Comparison of ENCODE assay signal across 27 cellular contexts in the genomic region with DNA sequence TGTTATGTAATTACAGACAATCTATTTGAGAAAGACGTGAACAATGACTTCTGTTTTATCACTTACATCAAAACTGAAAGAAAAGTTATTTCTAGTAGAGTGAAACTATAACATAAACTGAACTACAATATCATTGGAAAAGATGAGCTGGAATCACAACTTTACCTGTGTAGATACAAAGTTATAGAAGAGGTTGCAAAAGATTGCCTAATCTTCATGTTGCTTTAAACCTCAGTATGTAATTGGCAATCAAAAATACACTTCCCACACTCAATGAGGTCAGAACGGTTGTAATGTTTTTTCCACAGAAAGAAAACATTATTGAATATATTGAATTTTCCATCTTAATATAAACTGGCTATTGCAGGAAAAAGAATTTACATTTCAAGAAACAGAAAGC.
"Had no signal": no experiment of that assay in that cellular context is flagged by ENCODE, and none has a peak within 500 bp of the region (broad histone marks: within the 10 kb centered on the region; RNA-seq: fewer than 3 reads in every experiment).

No MANE protein-coding gene starts in this region.

- H3K36me3 ChIP-seq: brain microvascular endothelial cell, pancreas, prostate gland had no signal

- H3K27ac Mint-ChIP-seq: activated CD8-positive, alpha-beta T cell treated with anti-CD3 and anti-CD28 coated beads for 36 hours; activated naive CD8-positive, alpha-beta T cell treated with anti-CD3 and anti-CD28 coated beads, Interleukin-2, amount 10 ng/mL, durations not matched to agents 7 days and 5 days; naive B cell; stimulated activated memory B cell treated with anti-CD40 and anti-IgM and Interleukin-4, amounts not matched to agents 10 μg/mL and 1 μg/mL and 100 μg/mL, for 72 hours; T-helper 1 cell treated with Interleukin-12 subunit alpha and Interleukin-12 subunit beta and Interleukin-4 antibody, amounts not matched to agents 30 μg/mL and 1 μg/mL, for 36 hours had no signal

- H3K4me3 Mint-ChIP-seq: activated CD8-positive, alpha-beta T cell treated with anti-CD3 and anti-CD28 coated beads for 36 hours; activated naive CD8-positive, alpha-beta T cell treated with anti-CD3 and anti-CD28 coated beads, Interleukin-2, amount 10 ng/mL, durations not matched to agents 7 days and 5 days; naive B cell; neural crest cell; stimulated activated memory B cell treated with anti-CD40 and anti-IgM and Interleukin-4, amounts not matched to agents 10 μg/mL and 1 μg/mL and 100 μg/mL, for 72 hours; T-helper 1 cell treated with Interleukin-12 subunit alpha and Interleukin-12 subunit beta and Interleukin-4 antibody, amounts not matched to agents 30 μg/mL and 1 μg/mL, for 36 hours had no signal

- H3K9me3 ChIP-seq: pancreas, prostate gland, tibial nerve had no signal

- DNase-seq: activated CD4-positive, alpha-beta T cell treated with anti-CD3 and anti-CD28 coated beads, Interleukin-2, amount 50 U/mL, for 1 hour; activated CD8-positive, alpha-beta T cell treated with anti-CD3 and anti-CD28 coated beads for 36 hours; activated gamma-delta T cell treated with Interleukin-2 at 50 U/mL for 16 hours; activated naive CD8-positive, alpha-beta T cell treated with anti-CD3 and anti-CD28 coated beads, Interleukin-2, amount 10 ng/mL, durations not matched to agents 7 days and 5 days; amniotic stem cell; brain microvascular endothelial cell; dorsolateral prefrontal cortex; effector memory CD4-positive, alpha-beta T cell; glutamatergic neuron; left cardiac atrium; mammary epithelial cell; naive B cell; nucleus accumbens; pancreas; retina; stimulated activated CD4-positive, alpha-beta T cell treated with anti-CD3 and anti-CD28 coated beads, Interleukin-1b, Interleukin-23, amount 100 ng/mL, for 48 hours; stimulated activated CD4-positive, alpha-beta T cell treated with anti-CD3 and anti-CD28 coated beads, Interleukin-4, amount 100 ng/mL, for 4 hours; stimulated activated CD8-positive, alpha-beta memory T cell treated with anti-CD3 and anti-CD28 coated beads, Interleukin-4, amount 100 ng/mL, for 48 hours; T-helper 9 cell had no signal

- ATAC-seq: activated CD8-positive, alpha-beta T cell treated with anti-CD3 and anti-CD28 coated beads for 36 hours; left cardiac atrium; stimulated activated memory B cell treated with anti-CD40 and anti-IgM and Interleukin-4, amounts not matched to agents 10 μg/mL and 1 μg/mL and 100 μg/mL, for 72 hours had no signal

- H3K27ac ChIP-seq: brain microvascular endothelial cell, coronary artery, dorsolateral prefrontal cortex, pancreas, prostate gland, tibial nerve, VCaP had no signal

- H3K9me3 Mint-ChIP-seq: activated CD8-positive, alpha-beta T cell treated with anti-CD3 and anti-CD28 coated beads for 36 hours; activated naive CD8-positive, alpha-beta T cell treated with anti-CD3 and anti-CD28 coated beads, Interleukin-2, amount 10 ng/mL, durations not matched to agents 7 days and 5 days; naive B cell; neural crest cell; stimulated activated memory B cell treated with anti-CD40 and anti-IgM and Interleukin-4, amounts not matched to agents 10 μg/mL and 1 μg/mL and 100 μg/mL, for 72 hours; T-helper 1 cell treated with Interleukin-12 subunit alpha and Interleukin-12 subunit beta and Interleukin-4 antibody, amounts not matched to agents 30 μg/mL and 1 μg/mL, for 36 hours had no signal

- H3K27me3 ChIP-seq: brain microvascular endothelial cell, dorsolateral prefrontal cortex, pancreas, tibial nerve had no signal

- H3K27me3 Mint-ChIP-seq: activated CD8-positive, alpha-beta T cell treated with anti-CD3 and anti-CD28 coated beads for 36 hours; activated naive CD8-positive, alpha-beta T cell treated with anti-CD3 and anti-CD28 coated beads, Interleukin-2, amount 10 ng/mL, durations not matched to agents 7 days and 5 days; naive B cell; stimulated activated memory B cell treated with anti-CD40 and anti-IgM and Interleukin-4, amounts not matched to agents 10 μg/mL and 1 μg/mL and 100 μg/mL, for 72 hours had no signal

- H3K4me1 ChIP-seq: prostate gland had no signal

- H3K4me3 ChIP-seq: coronary artery, dorsolateral prefrontal cortex, pancreas, prostate gland, smooth muscle cell, tibial nerve had no signal
